Comparison of ENCODE assay signal across 8 cellular contexts in the genomic region with DNA sequence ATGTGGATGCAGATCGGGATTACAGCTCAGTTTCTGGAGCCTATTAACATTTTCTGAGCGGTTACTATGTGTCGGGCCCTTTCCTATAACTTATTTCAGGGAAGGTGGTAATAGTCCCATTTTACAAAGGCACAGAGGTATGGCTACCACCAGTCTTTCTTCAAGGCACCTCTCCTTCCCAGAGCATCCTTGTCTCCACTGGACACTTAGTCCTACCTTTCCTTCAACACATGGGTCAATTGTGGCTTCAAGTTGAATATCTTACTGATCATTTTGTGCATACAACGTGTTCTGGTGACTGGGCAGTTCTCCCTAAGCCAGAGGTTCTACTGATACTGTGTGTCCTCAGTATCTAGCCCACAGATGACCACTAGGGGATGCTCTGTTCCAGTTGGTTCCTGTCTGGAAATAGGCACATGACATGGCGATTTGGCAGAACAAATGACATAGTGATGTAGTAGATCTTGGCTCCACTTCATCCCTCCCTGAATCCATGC.
A peak's percentile ranks its signal among the peaks of the same experiment; 100 is the strongest.
DNase-seq lines count a peak whose midpoint lies in the region; ATAC-seq, FAIRE-seq and TF ChIP-seq lines count a peak whose summit lies in the region.

No MANE protein-coding gene starts in this region.

- H3K4me1 ChIP-seq in Loucy (ENCODE audit: insufficient read depth, low read length, poor library complexity, severe bottlenecking): no peaks in the 10 kb centered on the region

- H3K9ac ChIP-seq in Loucy (ENCODE audit: low read depth, low read length, poor library complexity, severe bottlenecking): no peak overlapping the region

- no peaks in the 10 kb centered on the region for H3K9me2 ChIP-seq in Loucy (replicated peaks; ENCODE audit: low read depth, low read length)

- H3K36me3 ChIP-seq in Loucy (ENCODE audit: insufficient read depth, low read length): no peaks in the 10 kb centered on the region

- no peaks in the 10 kb centered on the region for H3K27me3 ChIP-seq in Loucy (ENCODE audit: insufficient read depth, low read length, poor library complexity, severe bottlenecking)

- H3K4me3 ChIP-seq in Loucy (ENCODE audit: low read length, poor library complexity, severe bottlenecking): no peak overlapping the region

- peak overlapping the region; percentile 84 for H2AFZ ChIP-seq in Loucy (ENCODE audit: low read length)

- ATAC-seq in GM21723 (IDR thresholded peaks at IDR 0.05; ENCODE audit: unreplicated experiment): peak; percentile 67

- no peaks in the 10 kb centered on the region for H3K9me3 ChIP-seq in Loucy (ENCODE audit: insufficient read depth, low read depth, low read length)

- no peaks in the 10 kb centered on the region for H3K79me2 ChIP-seq in Loucy (ENCODE audit: insufficient read depth, low read length)

- no peaks in the 10 kb centered on the region for H3F3A ChIP-seq in Loucy (ENCODE audit: low read depth)

- H3K4me2 ChIP-seq in Loucy (ENCODE audit: low read depth, low read length, poor library complexity, severe bottlenecking): peak overlapping the region; percentile 25

- peak; percentile 82 for DNase-seq in DMS53 (lab: John Stamatoyannopoulos, UW)
- peak; percentile 58 for DNase-seq in SKM-1 treated with dmso at 0.1 percent for 144 hours (lab: John Stamatoyannopoulos, UW; ENCODE audit: unreplicated experiment)
- peak; percentile 27 for DNase-seq in amniotic stem cell (lab: John Stamatoyannopoulos, UW)
- DNase-seq in iPS DF 19.7 (ENCODE audit: low read depth, low spot score): peak; percentile 70
- peak; percentile 26 to 47 for DNase-seq in stimulated activated CD4-positive, alpha-beta T cell treated with anti-CD3 and anti-CD28 coated beads, Interleukin-15, amount 100 ng/mL, for 48 hours (ENCODE audit: low read depth in 2 of 2)
- no peak for DNase-seq in frontal cortex (ENCODE audit: low spot score in 2 of 2)

- H4K20me1 ChIP-seq in Loucy (ENCODE audit: insufficient read depth, low read length, poor library complexity, severe bottlenecking): no peaks in the 10 kb centered on the region

- TF ChIP-seq CTCF in Loucy (conservative IDR thresholded peaks at IDR 0.05; ENCODE audit: low read length): peak; percentile 85

- no peak for FAIRE-seq in frontal cortex (lab: Jason Lieb, UNC)

Comparison
In these comparisons a context has a peak if more than half of its experiments do, and no peak if none do; other contexts are left out.
1. DNase-seq: peak in DMS53 (single experiment), SKM-1 treated with dmso at 0.1 percent for 144 hours (single experiment), amniotic stem cell (single experiment), iPS DF 19.7 (single experiment) and stimulated activated CD4-positive, alpha-beta T cell treated with anti-CD3 and anti-CD28 coated beads, Interleukin-15, amount 100 ng/mL, for 48 hours (2 of 2); none in frontal cortex (0 of 2).